ENCODE assay signal across 29 cellular contexts in genomic region chr1:180272395-180272794, GRCh38. TPM values are rescaled to one million over a fixed set of nuclear protein-coding genes. Genes with fewer than 3 reads are reported as not detected.
DNase-seq lines count a peak whose midpoint lies in the region; ATAC-seq, FAIRE-seq and TF ChIP-seq lines count a peak whose summit lies in the region.
"Had no signal": no experiment of that assay in that cellular context is flagged by ENCODE, and none has a peak within 500 bp of the region (broad histone marks: within the 10 kb centered on the region; RNA-seq: fewer than 3 reads in every experiment).

No MANE protein-coding gene starts in this region.

- BruUV-seq in Caco-2 (replicated peaks; lab: Mats Ljungman, UMichigan), result no TSS peak

- no peak overlapping the region for H2BK12ac ChIP-seq in H1 (ENCODE audit: low read depth, low read length)

- H2BK15ac ChIP-seq in H1 (ENCODE audit: low read length), result no peak overlapping the region

- H4K8ac ChIP-seq in H1 (ENCODE audit: extremely low read depth, insufficient read depth, low read length), result no peak overlapping the region; the same call in none of the 2 replicates

- POLR2A ChIA-PET in H1 (lab: Charles Lee; ENCODE audit: partially characterized antibody) (interaction anchor here (2.8 kb wide), 1 partner anchor 10 kb away, joined by 14 read pairs; no protein-coding TSS in a partner anchor), Caco-2 (lab: Charles Lee) (no interaction called here)

- peaks cover 32% of the 10 kb centered on the region for H3K36me3 Mint-ChIP-seq in Caco-2 (ENCODE audit: insufficient read depth, unreplicated experiment)

- no peaks in the 10 kb centered on the region for H3K9me3 ChIP-seq in right atrium auricular region
- no peaks in the 10 kb centered on the region for H3K9me3 ChIP-seq in SJSA1 (replicated peaks)
- H3K9me3 ChIP-seq in H1 (ENCODE audit: insufficient read depth in 2 of 2, low read depth in 1 of 2, low read length in 1 of 2), result peaks cover 4 to 10% of the 10 kb centered on the region in 2 experiments; a peak in 3 of 4 replicates
- H3K9me3 ChIP-seq in Caco-2, result no peaks in the 10 kb centered on the region
- H3K9me3 ChIP-seq in stomach, result no peaks in the 10 kb centered on the region
- H3K9me3 ChIP-seq: BE2C had no signal

- no peaks in the 10 kb centered on the region for H3K23me2 ChIP-seq in H1 (ENCODE audit: low read depth, low read length)

- no peak for TF ChIP-seq RAD21 in H1 (IDR thresholded peaks at IDR 0.05 in 1 of 2, conservative IDR thresholded peaks at IDR 0.05 in 1 of 2; ENCODE audit: low read depth in 2 of 2, low read length in 2 of 2)

- CTCF ChIA-PET in H1 (lab: Charles Lee; ENCODE audit: partially characterized antibody), result interaction anchor here (0.9 to 11.1 kb wide), 11 partner anchors 11 to 220 kb away, joined by 3 to 244 read pairs (median 4); no protein-coding TSS in a partner anchor
- CTCF ChIA-PET in Caco-2 (lab: Charles Lee), result interaction anchor here (2.6 kb wide), 1 partner anchor 84 kb away, joined by 8 read pairs; no protein-coding TSS in a partner anchor

- peak; percentile 4 for DNase-seq in right atrium auricular region (ENCODE audit: low spot score)
- no peak for DNase-seq in left cardiac atrium
- no peak for DNase-seq in SJSA1 (ENCODE audit: low read depth in 1 of 2, low spot score in 2 of 2)
- DNase-seq in H1 (ENCODE audit: low read depth in 1 of 2, low spot score in 2 of 2), result no peak
- no peak for DNase-seq in NCI-H187 (lab: John Stamatoyannopoulos, UW)
- DNase-seq in midbrain (lab: John Stamatoyannopoulos, UW), result no peak
- DNase-seq in Caco-2, result no peak
- DNase-seq in stomach, result no peak
- DNase-seq: ACHN; BE2C; Calu3; CD8-positive, alpha-beta memory T cell; DMS153; DND-41; NCI-H1092; NCI-H1436; NCI-H187 treated with DMSO at 0.1 percent for 48 hours; NCI-H2171 treated with DMSO at 0.1 percent for 48 hours; NCI-H345; NCI-H510A treated with DMSO at 0.1 percent for 48 hours; NCI-H748 treated with DMSO at 0.1 percent for 48 hours; PC-3 had no signal

- peaks cover 12% of the 10 kb centered on the region for H3K4me1 Mint-ChIP-seq in Caco-2 (ENCODE audit: low read depth, unreplicated experiment)
- H3K4me1 Mint-ChIP-seq: CD8-positive, alpha-beta memory T cell had no signal

- no peak overlapping the region for H2BK120ac ChIP-seq in H1 (replicated peaks; ENCODE audit: low read depth, low read length)

- no peak overlapping the region for H3K23ac ChIP-seq in H1 (ENCODE audit: insufficient read length)

- H2BK20ac ChIP-seq in H1 (ENCODE audit: low read length), result no peak overlapping the region

- no peak overlapping the region for H3K27ac Mint-ChIP-seq in Caco-2 (ENCODE audit: unreplicated experiment)
- H3K27ac Mint-ChIP-seq: IgD-negative memory B cell had no signal

- TF ChIP-seq CTCF in right atrium auricular region (IDR thresholded peaks at IDR 0.05) (no peak), H1 (IDR thresholded peaks at IDR 0.05; ENCODE audit: control extremely low read depth in 1 of 3, insufficient read depth in 1 of 3, low read depth in 1 of 3, low read length in 3 of 3) (no peak), Caco-2 (IDR thresholded peaks at IDR 0.05; ENCODE audit: insufficient read depth in 1 of 2, low read depth in 1 of 2, low read length in 1 of 2, severe bottlenecking in 1 of 2, unreplicated experiment in 1 of 2) (no peak), stomach (IDR thresholded peaks at IDR 0.05) (no peak)

- peak overlapping the region; percentile 8 for H3K4ac ChIP-seq in H1 (replicated peaks; ENCODE audit: insufficient read length, low read depth, low read length)

- H2BK5ac ChIP-seq in H1 (ENCODE audit: low read depth, low read length), result no peak overlapping the region

- H3K79me2 ChIP-seq in H1 (ENCODE audit: control insufficient read depth in 1 of 2, insufficient read depth in 2 of 2, low read length in 2 of 2), result no peaks in the 10 kb centered on the region

- H3K79me1 ChIP-seq in H1 (ENCODE audit: low read depth, low read length), result no peaks in the 10 kb centered on the region

- H2AK5ac ChIP-seq in H1 (ENCODE audit: low read depth, low read length), result no peak overlapping the region

- no peak overlapping the region for H3K56ac ChIP-seq in H1 (replicated peaks; ENCODE audit: insufficient read length, low read depth, low read length)

- no peak for ATAC-seq in left cardiac atrium
- ATAC-seq: PC-3, Right ventricle myocardium inferior had no signal

- TF ChIP-seq POLR2A in H1 (IDR thresholded peaks at IDR 0.05; ENCODE audit: control extremely low read depth in 1 of 2, low read depth in 2 of 2, low read length in 2 of 2) (no peak), stomach (IDR thresholded peaks at IDR 0.05) (no peak)

- no peak overlapping the region for H3K9ac ChIP-seq in H1 (replicated peaks in 1 of 4; ENCODE audit: extremely low read depth in 1 of 4, low read depth in 3 of 4, low read length in 3 of 4)

- no peaks in the 10 kb centered on the region for H3K9me3 Mint-ChIP-seq in Caco-2 (ENCODE audit: unreplicated experiment)
- H3K9me3 Mint-ChIP-seq: CD8-positive, alpha-beta memory T cell; IgD-negative memory B cell had no signal

- intact Hi-C loops in left cardiac atrium (cut with DNase I), result no loop called here
- intact Hi-C loops in Caco-2 (cut with micrococcal nuclease; ENCODE audit: unreplicated experiment), result no loop called here
- intact Hi-C loops in stomach (cut with DNase I; ENCODE audit: low total_unique reads), result no loop called here

- H3K14ac ChIP-seq in H1 (ENCODE audit: insufficient read length), result no peak overlapping the region

- WGBS in H1 (ENCODE audit: extremely low coverage in 1 of 2, insufficient coverage in 1 of 2, insufficient read length in 1 of 2, insufficient replicate concordance in 2 of 2, low coverage in 1 of 2, low lambda C conversion rate in 2 of 2, missing lambda C conversion rate in 1 of 2), 2 experiments, result 96% methylated on average over 4 of the region's 4 CpGs; no CpG with 5 or more reads in 1 of the 2 experiments
- 93 to 98% (median 95%) methylated on average over 4 of the region's 4 CpGs for WGBS in stomach, 5 donors

- H4K20me1 ChIP-seq in H1 (replicated peaks in 1 of 2; ENCODE audit: control insufficient read depth in 1 of 2, insufficient read depth in 2 of 2, low read length in 2 of 2), result no peaks in the 10 kb centered on the region

- H3K36me3 ChIP-seq in right atrium auricular region (no peaks in the 10 kb centered on the region), SJSA1 (peaks cover 53% of the 10 kb centered on the region), H1 (ENCODE audit: control insufficient read depth in 2 of 4, insufficient read depth in 4 of 4, low read length in 3 of 4) (peaks cover 0 to 15% (median 3%) of the 10 kb centered on the region in 4 experiments; a peak in 4 of 8 replicates), Caco-2 (ENCODE audit: control insufficient read depth, insufficient read depth, low read length) (no peaks in the 10 kb centered on the region; the same call in none of the 2 replicates), stomach (peaks cover 0 to 31% (median 21%) of the 10 kb centered on the region in 4 donors)
- H3K36me3 ChIP-seq: BE2C had no signal

- H3K27ac ChIP-seq in right atrium auricular region (no peak overlapping the region), SJSA1 (peak overlapping the region; percentile 59; the same call in 1 of the 2 replicates), H1 (ENCODE audit: low read depth, low read length) (no peak overlapping the region), stomach (no peak overlapping the region)
- H3K27ac ChIP-seq: 22Rv1 had no signal

- H3K27me3 ChIP-seq in right atrium auricular region (no peaks in the 10 kb centered on the region), SJSA1 (replicated peaks) (no peaks in the 10 kb centered on the region), H1 (replicated peaks in 1 of 4; ENCODE audit: control insufficient read depth in 3 of 4, extremely low read depth in 1 of 4, insufficient read depth in 3 of 4, low read length in 3 of 4) (no peaks in the 10 kb centered on the region), Caco-2 (replicated peaks; ENCODE audit: control insufficient read depth, insufficient read depth, low read length) (no peaks in the 10 kb centered on the region), stomach (no peaks in the 10 kb centered on the region)
- H3K27me3 ChIP-seq: BE2C had no signal

- H3K4me3 ChIP-seq in right atrium auricular region (no peak overlapping the region), SJSA1 (no peak overlapping the region), H1 (ENCODE audit: extremely low read depth in 1 of 4, insufficient read depth in 2 of 4, low read depth in 3 of 4, low read length in 4 of 4) (no peak overlapping the region), Caco-2 (ENCODE audit: low read depth, low read length) (no peak overlapping the region), stomach (no peak overlapping the region)

- FAIRE-seq in H1 (lab: Jason Lieb, UNC), result no peak
- FAIRE-seq: GM12892, GM19239, H54 had no signal

- H4K91ac ChIP-seq in H1 (replicated peaks; ENCODE audit: insufficient read length, low read length), result no peak overlapping the region

- H3K4me1 ChIP-seq in right atrium auricular region (peaks cover 0 to 11% of the 10 kb centered on the region in 2 donors), SJSA1 (replicated peaks) (peaks cover 54% of the 10 kb centered on the region), H1 (replicated peaks in 1 of 4; ENCODE audit: control insufficient read depth in 3 of 4, insufficient read depth in 4 of 4, low read length in 3 of 4) (peaks cover 16 to 42% (median 29%) of the 10 kb centered on the region in 4 experiments), Caco-2 (peaks cover 10% of the 10 kb centered on the region; the same call in 1 of the 2 replicates), stomach (peaks cover 0 to 24% (median 10%) of the 10 kb centered on the region in 4 donors)
- H3K4me1 ChIP-seq: BE2C had no signal

- no peak overlapping the region for H3K4me3 Mint-ChIP-seq in Caco-2 (ENCODE audit: unreplicated experiment)
- H3K4me3 Mint-ChIP-seq: CD14-positive monocyte; CD8-positive, alpha-beta memory T cell had no signal

- no peak overlapping the region for H2AFZ ChIP-seq in H1 (ENCODE audit: low read length)

- no peak for TF ChIP-seq EP300 in H1 (IDR thresholded peaks at IDR 0.05; ENCODE audit: borderline replicate concordance in 1 of 2, low read depth in 2 of 2, low read length in 2 of 2)
- TF ChIP-seq EP300 in stomach (IDR thresholded peaks at IDR 0.05), result no peak

- no peaks in the 10 kb centered on the region for H3K27me3 Mint-ChIP-seq in Caco-2 (ENCODE audit: insufficient read depth, unreplicated experiment)
- H3K27me3 Mint-ChIP-seq: IgD-negative memory B cell had no signal

- H4K5ac ChIP-seq in H1 (ENCODE audit: insufficient read length, low read depth, low read length), result no peak overlapping the region

- no peak overlapping the region for H3K4me2 ChIP-seq in H1 (ENCODE audit: insufficient read depth in 1 of 2, low read depth in 2 of 2, low read length in 2 of 2)

- no peak overlapping the region; the same call in 1 of the 2 replicates for H3K18ac ChIP-seq in H1 (ENCODE audit: extremely low read depth, low read length)

RNA-seq across cellular contexts. Expression of gene LHX4, which starts 42.3 kb away (rescaled TPM):
- total RNA-seq in right atrium auricular region, result not detected
- total RNA-seq in left cardiac atrium, result not detected
- 4.6 and 6.4 TPM in 2 replicates for total RNA-seq in SJSA1 (2014; rRNA removed; shearing (Covaris generic))
- total RNA-seq in H1 (2021; fragmentation: NEBNext Ultra II Directional; extraction: Animal tissue kit (Norgen Biotek cat#: 25700)), result 4.9 and 5.7 TPM in 2 replicates
- 0.80 and 0.85 TPM in 2 replicates for polyA plus RNA-seq in H1 (2011; rRNA removed)
- 1.6 TPM for polyA plus RNA-seq in H1 (2011; cell fraction: cytosol; rRNA removed)
- polyA plus RNA-seq in H1 (2011; cell fraction: nucleus; rRNA removed), result 3.3 TPM
- polyA plus RNA-seq in H1 (2012, experiment 1 of 2), result 1.7 to 3.9 TPM (median 2.8 TPM) in 4 replicates
- polyA plus RNA-seq in H1 (2012, experiment 2 of 2), result 1.1 TPM
- polyA plus RNA-seq in H1 (2013, experiment 1 of 2), result 1.1 TPM
- 0.96 TPM for polyA plus RNA-seq in H1 (2013, experiment 2 of 2)
- polyA minus RNA-seq in H1 (2011; rRNA and poly(A)+ RNA removed), result 2.1 and 3.0 TPM in 2 replicates
- polyA minus RNA-seq in H1 (2011; cell fraction: cytosol; rRNA and poly(A)+ RNA removed), result 2.3 TPM
- polyA minus RNA-seq in H1 (2011; cell fraction: nucleus; rRNA and poly(A)+ RNA removed), result 3.0 TPM
- total RNA-seq in Caco-2 (2022), result 0.16 and 0.19 TPM in 2 replicates
- total RNA-seq in stomach, result under 1 TPM in 1 of 5 donors, not detected in 4; 0.18 TPM
- polyA plus RNA-seq in stomach, result under 1 TPM in 1 of 3 donors, not detected in 2; 0.03 TPM
- total RNA-seq: CD8-positive, alpha-beta memory T cell; Right ventricle myocardium inferior had no signal
- polyA plus RNA-seq: CD14-positive monocyte had no signal
